Comparison of ENCODE assay signal across 10 cellular contexts in genomic region chr12:4027412-4027811, GRCh38.
DNase-seq lines count a peak whose midpoint lies in the region; ATAC-seq and TF ChIP-seq lines count a peak whose summit lies in the region.
"Had no signal": no experiment of that assay in that cellular context is flagged by ENCODE, and none has a peak within 500 bp of the region (broad histone marks: within the 10 kb centered on the region; RNA-seq: fewer than 3 reads in every experiment).

No MANE protein-coding gene starts in this region.

- no peaks in the 10 kb centered on the region for H3K9me3 ChIP-seq in spleen
- H3K9me3 ChIP-seq: esophagus squamous epithelium had no signal

- no peak for TF ChIP-seq CTCF in spleen (IDR thresholded peaks at IDR 0.05 in 8 of 11, conservative IDR thresholded peaks at IDR 0.05 in 3 of 11)
- no peak for TF ChIP-seq CTCF in type B pancreatic cell (conservative IDR thresholded peaks at IDR 0.05)

- peaks cover 5 to 30% (median 25%) of the 10 kb centered on the region in 6 donors for H3K4me1 ChIP-seq in spleen

- no peaks in the 10 kb centered on the region for H3K27me3 Mint-ChIP-seq in activated naive CD4-positive, alpha-beta T cell treated with anti-CD3 and anti-CD28 coated beads, Interleukin-2, amount 50 U/mL, for 24 hours
- peaks cover 30% of the 10 kb centered on the region for H3K27me3 Mint-ChIP-seq in type B pancreatic cell

- peaks cover 59% of the 10 kb centered on the region for H3K4me1 Mint-ChIP-seq in activated naive CD4-positive, alpha-beta T cell treated with anti-CD3 and anti-CD28 coated beads, Interleukin-2, amount 50 U/mL, for 24 hours
- H3K4me1 Mint-ChIP-seq in type B pancreatic cell (ENCODE audit: unreplicated experiment), result peaks cover 29% of the 10 kb centered on the region

- DNase-seq in spleen (peak; percentile 79), type B pancreatic cell (ENCODE audit: extremely low spot score, unreplicated experiment) (no peak), NCI-H1092 treated with DMSO at 0.1 percent for 48 hours (lab: John Stamatoyannopoulos, UW) (no peak), NCI-H2171 (lab: John Stamatoyannopoulos, UW) (no peak), NOMO-1 treated with DMSO at 0.1 percent for 48 hours (lab: John Stamatoyannopoulos, UW; ENCODE audit: unreplicated experiment) (no peak)
- DNase-seq: esophagus squamous epithelium, NCI-H1930 had no signal

- 34 to 46% (median 35%) methylated on average over 4 of the region's 4 CpGs for WGBS in spleen, 5 donors

- H3K27ac Mint-ChIP-seq in activated naive CD4-positive, alpha-beta T cell treated with anti-CD3 and anti-CD28 coated beads, Interleukin-2, amount 50 U/mL, for 24 hours, result peak overlapping the region; percentile 84
- H3K27ac Mint-ChIP-seq in type B pancreatic cell, result peak overlapping the region; percentile 51

- peak overlapping the region in 1 of 8 donors; percentile 18 for H3K27ac ChIP-seq in spleen
- H3K27ac ChIP-seq: esophagus squamous epithelium had no signal

- peak overlapping the region in 1 of 8 donors; percentile 14 for H3K4me3 ChIP-seq in spleen
- H3K4me3 ChIP-seq: esophagus squamous epithelium had no signal

- peaks cover 0 to 17% (median 0%) of the 10 kb centered on the region in 7 donors for H3K27me3 ChIP-seq in spleen (replicated peaks in 1 of 7)

- peak overlapping the region; percentile 51 for H3K4me3 Mint-ChIP-seq in activated naive CD4-positive, alpha-beta T cell treated with anti-CD3 and anti-CD28 coated beads, Interleukin-2, amount 50 U/mL, for 24 hours
- H3K4me3 Mint-ChIP-seq in type B pancreatic cell, result no peak overlapping the region

- ATAC-seq in activated CD4-positive, CD25-positive, alpha-beta regulatory T cell treated with anti-CD3 and anti-CD28 coated beads, Interleukin-2, amount 50 U/mL, for 24 hours, result peak; percentile 44 to 64
- no peak for ATAC-seq in GM18870 (IDR thresholded peaks at IDR 0.05; ENCODE audit: unreplicated experiment)

- no peaks in the 10 kb centered on the region for H3K36me3 Mint-ChIP-seq in activated naive CD4-positive, alpha-beta T cell treated with anti-CD3 and anti-CD28 coated beads, Interleukin-2, amount 50 U/mL, for 24 hours
- peaks cover 5% of the 10 kb centered on the region for H3K36me3 Mint-ChIP-seq in type B pancreatic cell

- no peaks in the 10 kb centered on the region for H3K9me3 Mint-ChIP-seq in activated naive CD4-positive, alpha-beta T cell treated with anti-CD3 and anti-CD28 coated beads, Interleukin-2, amount 50 U/mL, for 24 hours
- no peaks in the 10 kb centered on the region for H3K9me3 Mint-ChIP-seq in type B pancreatic cell

- no peaks in the 10 kb centered on the region for H3K36me3 ChIP-seq in spleen
- H3K36me3 ChIP-seq: esophagus squamous epithelium had no signal

- intact Hi-C loops in spleen (cut with DNase I; ENCODE audit: low total_unique reads), result no loop called here

- TF ChIP-seq POLR2A in spleen (IDR thresholded peaks at IDR 0.05), result no peak
